Comparison of ENCODE assay signal across 16 cellular contexts in genomic region chr17:50207318-50207717, GRCh38. TPM values are rescaled to one million over a fixed set of nuclear protein-coding genes. Genes with fewer than 3 reads are reported as not detected.
DNase-seq lines count a peak whose midpoint lies in the region; ATAC-seq and TF ChIP-seq lines count a peak whose summit lies in the region.
"Had no signal": no experiment of that assay in that cellular context is flagged by ENCODE, and none has a peak within 500 bp of the region (broad histone marks: within the 10 kb centered on the region; RNA-seq: fewer than 3 reads in every experiment).

No MANE protein-coding gene starts in this region.

- ATAC-seq in Right ventricle myocardium superior (ENCODE audit: poor library complexity) (no peak), GM21381 (IDR thresholded peaks at IDR 0.05; ENCODE audit: unreplicated experiment) (no peak)

- no peaks in the 10 kb centered on the region for H3K9me3 ChIP-seq in right atrium auricular region
- no peaks in the 10 kb centered on the region for H3K9me3 ChIP-seq in fibroblast of lung (ENCODE audit: control insufficient read depth, insufficient read depth, low read depth, low read length)
- H3K9me3 ChIP-seq: upper lobe of left lung had no signal

- H3K36me3 ChIP-seq in right atrium auricular region (no peaks in the 10 kb centered on the region), fibroblast of lung (ENCODE audit: control insufficient read depth, insufficient read depth, low read length) (no peaks in the 10 kb centered on the region), rectal smooth muscle tissue (ENCODE audit: control insufficient read depth, insufficient read depth, low read length) (no peaks in the 10 kb centered on the region), H7 (replicated peaks; ENCODE audit: control insufficient read depth, insufficient read depth, low read length) (no peaks in the 10 kb centered on the region)
- H3K36me3 ChIP-seq: upper lobe of left lung had no signal

- H3K79me2 ChIP-seq in fibroblast of lung (ENCODE audit: control insufficient read depth, insufficient read depth, low read length) = no peaks in the 10 kb centered on the region

- H3K27me3 ChIP-seq in right atrium auricular region (no peaks in the 10 kb centered on the region), fibroblast of lung (ENCODE audit: control insufficient read depth, insufficient read depth, low read length) (no peaks in the 10 kb centered on the region), rectal smooth muscle tissue (ENCODE audit: control insufficient read depth, insufficient read depth, low read length) (peaks cover 3% of the 10 kb centered on the region), H7 (ENCODE audit: control insufficient read depth, insufficient read depth, low read length) (peaks cover 13% of the 10 kb centered on the region)

- H3K9ac ChIP-seq in fibroblast of lung (ENCODE audit: insufficient read depth, low read length) = no peak overlapping the region
- no peak overlapping the region for H3K9ac ChIP-seq in rectal smooth muscle tissue (ENCODE audit: low read length)

- no peak for DNase-seq in right atrium auricular region (ENCODE audit: low spot score)
- no peak for DNase-seq in Right ventricle myocardium superior
- no peak for DNase-seq in fibroblast of lung (ENCODE audit: low read depth in 2 of 2)
- DNase-seq in H7 = no peak
- DNase-seq in NCI-H526 (lab: John Stamatoyannopoulos, UW) = no peak
- no peak for DNase-seq in retina
- DNase-seq: NCI-H1436 treated with DMSO at 0.1 percent for 48 hours, NCI-H446 treated with DMSO at 0.1 percent for 48 hours, occipital lobe had no signal

- H2AFZ ChIP-seq in fibroblast of lung (ENCODE audit: low read length) = no peak overlapping the region

- H3K27ac ChIP-seq in right atrium auricular region = peak overlapping the region; percentile 35 to 43
- H3K27ac ChIP-seq in fibroblast of lung (ENCODE audit: insufficient read depth, low read length) = peak overlapping the region; percentile 62
- peak overlapping the region; percentile 98 for H3K27ac ChIP-seq in rectal smooth muscle tissue (ENCODE audit: low read depth, low read length)

- H3K4me1 ChIP-seq in right atrium auricular region (peaks cover 2 to 50% of the 10 kb centered on the region in 2 donors), fibroblast of lung (ENCODE audit: control insufficient read depth, extremely low read depth, insufficient read depth, low read length) (peaks cover 68% of the 10 kb centered on the region), rectal smooth muscle tissue (ENCODE audit: control insufficient read depth, insufficient read depth, low read length) (peaks cover 67% of the 10 kb centered on the region)

- intact Hi-C loops in Right ventricle myocardium superior (cut with DNase I) = no loop called here

- H3K4me3 ChIP-seq in right atrium auricular region = no peak overlapping the region
- H3K4me3 ChIP-seq in fibroblast of lung (replicated peaks in 1 of 4; ENCODE audit: control extremely low read depth in 1 of 4, insufficient read depth in 1 of 4, low read depth in 3 of 4, low read length in 4 of 4) = peak overlapping the region in 1 of 4 experiments; percentile 46
- H3K4me3 ChIP-seq in rectal smooth muscle tissue (ENCODE audit: low read length) = no peak overlapping the region
- H3K4me3 ChIP-seq in H7 (ENCODE audit: insufficient read depth, low read depth, low read length) = no peak overlapping the region
- H3K4me3 ChIP-seq: upper lobe of left lung had no signal

- H3K4me2 ChIP-seq in fibroblast of lung (ENCODE audit: extremely low read depth, insufficient read depth, low read length) = peak overlapping the region; percentile 15

- H4K20me1 ChIP-seq in fibroblast of lung (ENCODE audit: control insufficient read depth, extremely low read depth, insufficient read depth, low read length) = no peaks in the 10 kb centered on the region

- TF ChIP-seq CTCF in right atrium auricular region (IDR thresholded peaks at IDR 0.05) (no peak), fibroblast of lung (conservative IDR thresholded peaks at IDR 0.05 in 1 of 2, IDR thresholded peaks at IDR 0.05 in 1 of 2; ENCODE audit: low read depth in 1 of 2, low read length in 2 of 2) (no peak)

RNA-seq across cellular contexts. Expression of gene COL1A1, which starts 5.9 kb away (rescaled TPM):
- total RNA-seq in right atrium auricular region (100 to 1,000 TPM in 1 of 2 donors, 10 to 100 TPM in 1; 19.8 to 180 TPM), Right ventricle myocardium superior (28.1 TPM), fibroblast of lung (577 and 584 TPM in 2 replicates)
- 541 and 604 TPM in 2 replicates for polyA plus RNA-seq in fibroblast of lung
- polyA plus RNA-seq in fibroblast of lung (2012) = 2,129 and 2,873 TPM in 2 replicates
- polyA minus RNA-seq in fibroblast of lung (ENCODE audit: low replicate concordance) = 7,488 and 12,203 TPM in 2 replicates
- total RNA-seq in H7 (2014; rRNA removed; shearing (Covaris generic)) = 8.2 and 9.4 TPM in 2 replicates
- total RNA-seq: OCI-LY7 had no signal

RNA-seq across cellular contexts. Expression of gene SGCA, which starts 41.5 kb away (rescaled TPM):
- 100 to 1,000 TPM; 120 to 207 TPM for total RNA-seq in right atrium auricular region
- 135 TPM for total RNA-seq in Right ventricle myocardium superior
- 4.1 and 4.3 TPM in 2 replicates for total RNA-seq in fibroblast of lung
- 1.4 and 1.6 TPM in 2 replicates for polyA plus RNA-seq in fibroblast of lung
- 5.2 and 8.8 TPM in 2 replicates for polyA plus RNA-seq in fibroblast of lung (2012)
- polyA minus RNA-seq in fibroblast of lung (ENCODE audit: low replicate concordance) = 1.7 and 5.6 TPM in 2 replicates
- 0.52 and 1.1 TPM in 2 replicates for total RNA-seq in H7 (2014; rRNA removed; shearing (Covaris generic))
- total RNA-seq: activated CD8-positive, alpha-beta memory T cell treated with anti-CD3 and anti-CD28 coated beads for 36 hours; fibroblast of villous mesenchyme; lung microvascular endothelial cell; occipital lobe had no signal

RNA-seq across cellular contexts. Expression of gene PPP1R9B, which starts 56.8 kb away (rescaled TPM):
- total RNA-seq in right atrium auricular region (10 to 100 TPM; 16.9 to 24.2 TPM), Right ventricle myocardium superior (35.4 TPM), fibroblast of lung (41.5 and 45.5 TPM in 2 replicates)
- 22.1 and 26.0 TPM in 2 replicates for polyA plus RNA-seq in fibroblast of lung
- polyA plus RNA-seq in fibroblast of lung (2012) = 37.9 and 40.6 TPM in 2 replicates
- 25.3 and 28.3 TPM in 2 replicates for polyA minus RNA-seq in fibroblast of lung (ENCODE audit: low replicate concordance)
- total RNA-seq in H7 (2014; rRNA removed; shearing (Covaris generic)) = 15.0 and 21.1 TPM in 2 replicates

Comparison
In these comparisons a context has a peak if more than half of its experiments do, and no peak if none do; other contexts are left out.
1. H3K27ac ChIP-seq: peak in every context shown above with its lines; median percentile 98 in rectal smooth muscle tissue; 62 in fibroblast of lung; 39 in right atrium auricular region.
2. RNA of gene SGCA, which starts 41.5 kb away (total RNA-seq): 120 to 207 TPM in right atrium auricular region and 135 TPM in Right ventricle myocardium superior (single experiment); 4.1 to 4.3 TPM in fibroblast of lung and 0.52 to 1.1 TPM in H7; every median in the first group is over 10 times any median in the second.